27 cellular contexts compared by ENCODE assay signal in genomic region chr9:115653231-115653630, GRCh38.
A peak's percentile ranks its signal among the peaks of the same experiment; 100 is the strongest.
DNase-seq lines count a peak whose midpoint lies in the region; ATAC-seq and TF ChIP-seq lines count a peak whose summit lies in the region.
"Had no signal": no experiment of that assay in that cellular context is flagged by ENCODE, and none has a peak within 500 bp of the region (broad histone marks: within the 10 kb centered on the region; RNA-seq: fewer than 3 reads in every experiment).

No MANE protein-coding gene starts in this region.

- H3K27me3 ChIP-seq in brain microvascular endothelial cell (replicated peaks) (no peaks in the 10 kb centered on the region), gastroesophageal sphincter (no peaks in the 10 kb centered on the region), MM.1S (replicated peaks; ENCODE audit: insufficient read depth, low read length) (no peaks in the 10 kb centered on the region)
- H3K27me3 ChIP-seq in effector memory CD4-positive, alpha-beta T cell (replicated peaks; ENCODE audit: control insufficient read depth, insufficient read depth, low read length, poor library complexity, severe bottlenecking) = no peaks in the 10 kb centered on the region
- H3K27me3 ChIP-seq: ascending aorta, BLaER1, testis, vagina had no signal

- TF ChIP-seq EP300 in gastroesophageal sphincter (IDR thresholded peaks at IDR 0.05) = no peak

- no peaks in the 10 kb centered on the region for H3K79me2 ChIP-seq in MM.1S (ENCODE audit: low read length)

- in situ Hi-C loops in brain microvascular endothelial cell (cut with HindIII; ENCODE audit: low pct_ligation_motif_present, low sequenced_read_pairs) = no loop called here

- H3K9me3 Mint-ChIP-seq in activated naive CD8-positive, alpha-beta T cell treated with anti-CD3 and anti-CD28 coated beads for 36 hours = no peaks in the 10 kb centered on the region
- H3K9me3 Mint-ChIP-seq: activated naive CD4-positive, alpha-beta T cell treated with anti-CD3 and anti-CD28 coated beads for 36 hours; endodermal cell; nephron; stimulated activated memory B cell treated with anti-CD40 and anti-IgM and Interleukin-4, amounts not matched to agents 10 μg/mL and 1 μg/mL and 100 μg/mL, for 72 hours had no signal

- WGBS in gastroesophageal sphincter (ENCODE audit: low coverage in 1 of 2), 2 donors = 26 to 50% methylated on average over 3 of the region's 3 CpGs

- intact Hi-C loops in cardiac septum (cut with DNase I) = no loop called here

- no peaks in the 10 kb centered on the region for H3K9me2 ChIP-seq in MM.1S (replicated peaks; ENCODE audit: insufficient read depth, low read length)

- H3K4me1 ChIP-seq in gastroesophageal sphincter (peaks cover 0 to 5% (median 0%) of the 10 kb centered on the region in 3 donors), MM.1S (ENCODE audit: low read length) (no peaks in the 10 kb centered on the region)
- no peaks in the 10 kb centered on the region for H3K4me1 ChIP-seq in effector memory CD4-positive, alpha-beta T cell (ENCODE audit: control insufficient read depth, insufficient read depth, low read length, poor library complexity, severe bottlenecking)
- H3K4me1 ChIP-seq: BLaER1, Caco-2, testis, vagina had no signal

- peak; percentile 48 for ATAC-seq in gastroesophageal sphincter
- ATAC-seq: activated CD4-positive, alpha-beta T cell treated with anti-CD3 and anti-CD28 coated beads for 36 hours; activated T-cell treated with anti-CD3 and anti-CD28 coated beads, Interleukin-2, amount 50 U/mL, for 72 hours; HepG2; left ventricle myocardium superior; stimulated activated memory B cell treated with anti-CD40 and anti-IgM and Interleukin-4, amounts not matched to agents 10 μg/mL and 1 μg/mL and 100 μg/mL, for 72 hours had no signal

- TF ChIP-seq POLR2A in gastroesophageal sphincter (IDR thresholded peaks at IDR 0.05) = no peak

- no peaks in the 10 kb centered on the region for H3K27me3 Mint-ChIP-seq in activated naive CD8-positive, alpha-beta T cell treated with anti-CD3 and anti-CD28 coated beads for 36 hours
- H3K27me3 Mint-ChIP-seq: activated CD4-positive, alpha-beta T cell treated with anti-CD3 and anti-CD28 coated beads for 36 hours; stimulated activated memory B cell treated with anti-CD40 and anti-IgM and Interleukin-4, amounts not matched to agents 10 μg/mL and 1 μg/mL and 100 μg/mL, for 72 hours had no signal

- H3K4me3 ChIP-seq in brain microvascular endothelial cell (ENCODE audit: low read depth, low read length) (no peak overlapping the region), gastroesophageal sphincter (no peak overlapping the region), MM.1S (ENCODE audit: low read length) (no peak overlapping the region)
- no peak overlapping the region for H3K4me3 ChIP-seq in effector memory CD4-positive, alpha-beta T cell (ENCODE audit: insufficient read depth, low read depth, low read length, poor library complexity, severe bottlenecking)
- H3K4me3 ChIP-seq: ascending aorta, BLaER1, testis, vagina had no signal

- peak; percentile 41 for DNase-seq in HCEC 1CT
- peak; percentile 74 for DNase-seq in brain microvascular endothelial cell
- DNase-seq in activated naive CD8-positive, alpha-beta T cell treated with anti-CD3 and anti-CD28 coated beads for 36 hours = no peak
- no peak for DNase-seq in MM.1S
- DNase-seq in cardiac septum (ENCODE audit: low spot score) = no peak
- DNase-seq in effector memory CD4-positive, alpha-beta T cell = no peak
- DNase-seq: activated CD4-positive, alpha-beta T cell treated with anti-CD3 and anti-CD28 coated beads for 36 hours; activated naive CD4-positive, alpha-beta T cell treated with anti-CD3 and anti-CD28 coated beads for 36 hours; activated T-cell treated with anti-CD3 and anti-CD28 coated beads, Interleukin-2, amount 50 U/mL, for 72 hours; Caco-2; endodermal cell; GOT3; left ventricle myocardium superior; NCI-H1105 treated with DMSO at 0.1 percent for 48 hours; NCI-H2081 treated with DMSO at 0.1 percent for 48 hours; NCI-H446; SHP77; stimulated activated CD4-positive, alpha-beta T cell treated with anti-CD3 and anti-CD28 coated beads, Interleukin-1b, Interleukin-23, amount 100 ng/mL, for 48 hours; T-helper 1 cell; testis had no signal

- H3K27ac Mint-ChIP-seq in activated naive CD8-positive, alpha-beta T cell treated with anti-CD3 and anti-CD28 coated beads for 36 hours = no peak overlapping the region
- H3K27ac Mint-ChIP-seq: activated CD4-positive, alpha-beta T cell treated with anti-CD3 and anti-CD28 coated beads for 36 hours; activated naive CD4-positive, alpha-beta T cell treated with anti-CD3 and anti-CD28 coated beads for 36 hours; activated T-cell treated with anti-CD3 and anti-CD28 coated beads, Interleukin-2, amount 50 U/mL, for 72 hours; endodermal cell; nephron; stimulated activated memory B cell treated with anti-CD40 and anti-IgM and Interleukin-4, amounts not matched to agents 10 μg/mL and 1 μg/mL and 100 μg/mL, for 72 hours had no signal

- H3K4me2 ChIP-seq in MM.1S (ENCODE audit: low read depth, low read length) = no peak overlapping the region
- H3K4me2 ChIP-seq: BLaER1 had no signal

- H3K9ac ChIP-seq in MM.1S (ENCODE audit: low read length) = no peak overlapping the region
- H3K9ac ChIP-seq: BLaER1 had no signal

- peak overlapping the region; percentile 59 for H3K27ac ChIP-seq in brain microvascular endothelial cell
- H3K27ac ChIP-seq in gastroesophageal sphincter = peak overlapping the region in 3 of 4 donors; percentile 14 to 68 (median 40)
- H3K27ac ChIP-seq in MM.1S (ENCODE audit: low read length) = no peak overlapping the region
- H3K27ac ChIP-seq in effector memory CD4-positive, alpha-beta T cell (ENCODE audit: insufficient read depth, low read length, poor library complexity, severe bottlenecking) = no peak overlapping the region
- H3K27ac ChIP-seq: ascending aorta, BLaER1, testis, vagina had no signal

- H3K36me3 Mint-ChIP-seq in activated naive CD8-positive, alpha-beta T cell treated with anti-CD3 and anti-CD28 coated beads for 36 hours = no peaks in the 10 kb centered on the region
- H3K36me3 Mint-ChIP-seq: stimulated activated memory B cell treated with anti-CD40 and anti-IgM and Interleukin-4, amounts not matched to agents 10 μg/mL and 1 μg/mL and 100 μg/mL, for 72 hours had no signal

- no peaks in the 10 kb centered on the region for H3F3A ChIP-seq in MM.1S (ENCODE audit: insufficient read depth, low read length)

- no peaks in the 10 kb centered on the region for H3K36me3 ChIP-seq in brain microvascular endothelial cell (replicated peaks)
- H3K36me3 ChIP-seq in gastroesophageal sphincter = no peaks in the 10 kb centered on the region
- no peaks in the 10 kb centered on the region for H3K36me3 ChIP-seq in MM.1S (replicated peaks; ENCODE audit: insufficient read depth, low read length)
- H3K36me3 ChIP-seq in effector memory CD4-positive, alpha-beta T cell (ENCODE audit: control insufficient read depth, insufficient read depth, low read length) = no peaks in the 10 kb centered on the region
- H3K36me3 ChIP-seq: ascending aorta, BLaER1, vagina had no signal

- H3K4me1 Mint-ChIP-seq in activated naive CD8-positive, alpha-beta T cell treated with anti-CD3 and anti-CD28 coated beads for 36 hours = no peaks in the 10 kb centered on the region
- H3K4me1 Mint-ChIP-seq: activated CD4-positive, alpha-beta T cell treated with anti-CD3 and anti-CD28 coated beads for 36 hours; endodermal cell; nephron; stimulated activated memory B cell treated with anti-CD40 and anti-IgM and Interleukin-4, amounts not matched to agents 10 μg/mL and 1 μg/mL and 100 μg/mL, for 72 hours had no signal

- no peak for TF ChIP-seq CTCF in brain microvascular endothelial cell (IDR thresholded peaks at IDR 0.05; ENCODE audit: low read depth, low read length, missing control alignments)
- peak in 1 of 4 experiments; percentile 7 for TF ChIP-seq CTCF in gastroesophageal sphincter (IDR thresholded peaks at IDR 0.05)
- no peak for TF ChIP-seq CTCF in MM.1S (IDR thresholded peaks at IDR 0.05; ENCODE audit: low read length)

- H3K4me3 Mint-ChIP-seq in activated naive CD8-positive, alpha-beta T cell treated with anti-CD3 and anti-CD28 coated beads for 36 hours = no peak overlapping the region
- H3K4me3 Mint-ChIP-seq: activated CD4-positive, alpha-beta T cell treated with anti-CD3 and anti-CD28 coated beads for 36 hours; activated naive CD4-positive, alpha-beta T cell treated with anti-CD3 and anti-CD28 coated beads for 36 hours; activated T-cell treated with anti-CD3 and anti-CD28 coated beads, Interleukin-2, amount 50 U/mL, for 72 hours; endodermal cell; nephron; stimulated activated memory B cell treated with anti-CD40 and anti-IgM and Interleukin-4, amounts not matched to agents 10 μg/mL and 1 μg/mL and 100 μg/mL, for 72 hours had no signal

- H3K9me3 ChIP-seq in gastroesophageal sphincter = no peaks in the 10 kb centered on the region
- H3K9me3 ChIP-seq in MM.1S (replicated peaks; ENCODE audit: insufficient read depth, low read length) = no peaks in the 10 kb centered on the region
- H3K9me3 ChIP-seq in effector memory CD4-positive, alpha-beta T cell (ENCODE audit: control insufficient read depth, low read length) = no peaks in the 10 kb centered on the region
- H3K9me3 ChIP-seq: ascending aorta, BLaER1, Caco-2, testis, vagina had no signal

- H2AFZ ChIP-seq in MM.1S (ENCODE audit: low read length) = no peak overlapping the region

- no peaks in the 10 kb centered on the region for H4K20me1 ChIP-seq in MM.1S (ENCODE audit: insufficient read depth, low read length)
- H4K20me1 ChIP-seq: BLaER1 had no signal

Comparison
In these comparisons a context has a peak if more than half of its experiments do, and no peak if none do; other contexts are left out.
1. DNase-seq: peak in HCEC 1CT (single experiment) and brain microvascular endothelial cell (single experiment); none in activated naive CD8-positive, alpha-beta T cell treated with anti-CD3 and anti-CD28 coated beads for 36 hours (single experiment), MM.1S (single experiment), cardiac septum (single experiment) and effector memory CD4-positive, alpha-beta T cell (0 of 3).
2. H3K27ac ChIP-seq: peak in brain microvascular endothelial cell (single experiment) and gastroesophageal sphincter (3 of 4); none in MM.1S (single experiment) and effector memory CD4-positive, alpha-beta T cell (single experiment).